9 cellular contexts compared by ENCODE assay signal in the genomic region with DNA sequence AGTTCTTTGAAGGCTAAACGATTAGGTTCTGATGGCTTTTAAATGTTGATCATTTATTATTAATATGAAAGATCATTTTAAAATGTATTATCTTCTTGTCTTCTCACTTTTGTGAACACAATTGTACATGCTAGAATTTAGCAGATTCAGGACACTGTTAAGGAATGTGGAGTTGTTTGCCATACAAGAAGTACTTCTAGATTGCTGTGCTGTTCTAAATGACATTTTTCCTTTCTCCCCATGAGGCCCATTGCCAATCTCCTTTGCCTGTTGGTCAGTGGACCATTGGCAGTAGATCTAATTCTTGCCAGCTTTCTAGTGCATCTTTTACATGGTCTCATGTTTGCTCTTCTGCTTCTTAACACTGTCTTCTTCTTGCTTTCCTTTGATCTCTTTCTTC.
"Had no signal": no experiment of that assay in that cellular context is flagged by ENCODE, and none has a peak within 500 bp of the region (broad histone marks: within the 10 kb centered on the region; RNA-seq: fewer than 3 reads in every experiment).

No MANE protein-coding gene starts in this region.

- H3K4me1 Mint-ChIP-seq: IgD-negative memory B cell had no signal

- H3K4me3 ChIP-seq: HAP-1 had no signal

- DNase-seq: GOT3, H7, HFFc6, KBM-7 had no signal

- H3K27ac Mint-ChIP-seq: HFFc6 had no signal

- H3K36me3 Mint-ChIP-seq: IgD-negative memory B cell had no signal

- H3K36me3 ChIP-seq: HAP-1 had no signal

- H3K4me3 Mint-ChIP-seq: HFFc6, IgD-negative memory B cell had no signal

- H3K27ac ChIP-seq: HL-60 had no signal

- H3K9me3 ChIP-seq: HAP-1 had no signal

- ATAC-seq: HCT116, HepG2 had no signal
